Comparison of ENCODE assay signal across 16 cellular contexts in genomic region chr2:192072778-192073177, GRCh38.
"Had no signal": no experiment of that assay in that cellular context is flagged by ENCODE, and none has a peak within 500 bp of the region (broad histone marks: within the 10 kb centered on the region; RNA-seq: fewer than 3 reads in every experiment).

No MANE protein-coding gene starts in this region.

- H3K27ac ChIP-seq: epithelial cell of prostate, heart left ventricle, left ventricle myocardium inferior, ovary, thyroid gland, vagina had no signal

- H3K4me3 ChIP-seq: heart left ventricle, left ventricle myocardium inferior, ovary, thyroid gland, vagina had no signal

- ATAC-seq: activated T-cell treated with anti-CD3 and anti-CD28 coated beads, Interleukin-2, amount 50 U/mL, for 4 hours; heart left ventricle; SK-N-SH treated with all-trans-retinoic acid at 6 μM for 48 hours had no signal

- DNase-seq: activated CD4-positive, alpha-beta memory T cell treated with anti-CD3 and anti-CD28 coated beads, Interleukin-2, amount 10 ng/mL, durations not matched to agents 7 days and 5 days; activated gamma-delta T cell treated with Interleukin-2 at 50 U/mL for 16 hours; activated T-cell treated with anti-CD3 and anti-CD28 coated beads, Interleukin-2, amount 50 U/mL, for 4 hours; cortex of kidney; effector CD8-positive, alpha-beta T cell; heart left ventricle; left ventricle myocardium inferior; mesenchymal stem cell; ovary; stimulated activated CD4-positive, alpha-beta T cell treated with anti-CD3 and anti-CD28 coated beads, Interleukin-1b, Interleukin-23, amount 100 ng/mL, for 48 hours; T-helper 1 cell; T1000; thyroid gland had no signal

- H3K36me3 ChIP-seq: heart left ventricle, left ventricle myocardium inferior, ovary, thyroid gland, vagina had no signal

- H3K9me3 ChIP-seq: heart left ventricle, left ventricle myocardium inferior, ovary, thyroid gland, vagina had no signal

- H3K27me3 ChIP-seq: heart left ventricle, ovary, thyroid gland, vagina had no signal

- H3K4me1 ChIP-seq: left ventricle myocardium inferior, vagina had no signal
